ENCODE assay signal across 20 cellular contexts in genomic region chr14:55832974-55833373, GRCh38.
"Had no signal": no experiment of that assay in that cellular context is flagged by ENCODE, and none has a peak within 500 bp of the region (broad histone marks: within the 10 kb centered on the region; RNA-seq: fewer than 3 reads in every experiment).

No MANE protein-coding gene starts in this region.

- H3K36me3 Mint-ChIP-seq: activated CD8-positive, alpha-beta memory T cell treated with anti-CD3 and anti-CD28 coated beads, Interleukin-2, amount 10 ng/mL, durations not matched to agents 7 days and 5 days; activated naive CD8-positive, alpha-beta T cell; brain had no signal

- H3K27ac ChIP-seq: neutrophil, right atrium auricular region, skin epidermis, thyroid gland had no signal

- H3K36me3 ChIP-seq: neutrophil, right atrium auricular region, thyroid gland had no signal

- H3K4me3 ChIP-seq: lung, right atrium auricular region, skin epidermis, thyroid gland had no signal

- H3K9me3 ChIP-seq: neutrophil, right atrium auricular region, thyroid gland had no signal

- H3K27ac Mint-ChIP-seq: activated CD8-positive, alpha-beta memory T cell treated with anti-CD3 and anti-CD28 coated beads, Interleukin-2, amount 10 ng/mL, durations not matched to agents 7 days and 5 days; activated naive CD8-positive, alpha-beta T cell; activated T-cell treated with anti-CD3 and anti-CD28 coated beads, Interleukin-2, amount 50 U/mL, for 24 hours; brain; endodermal cell; immature natural killer cell; naive thymus-derived CD4-positive, alpha-beta T cell had no signal

- H3K27me3 Mint-ChIP-seq: brain had no signal

- H3K4me1 ChIP-seq: right atrium auricular region, thyroid gland had no signal

- H3K4me1 Mint-ChIP-seq: activated CD8-positive, alpha-beta memory T cell treated with anti-CD3 and anti-CD28 coated beads, Interleukin-2, amount 10 ng/mL, durations not matched to agents 7 days and 5 days; brain; central memory CD8-positive, alpha-beta T cell; endodermal cell; immature natural killer cell had no signal

- H3K27me3 ChIP-seq: neutrophil, right atrium auricular region, thyroid gland had no signal

- ATAC-seq: activated CD4-positive, CD25-positive, alpha-beta regulatory T cell treated with anti-CD3 and anti-CD28 coated beads, Interleukin-2, amount 50 U/mL, for 24 hours; activated CD8-positive, alpha-beta memory T cell treated with anti-CD3 and anti-CD28 coated beads, Interleukin-2, amount 10 ng/mL, durations not matched to agents 7 days and 5 days; naive thymus-derived CD4-positive, alpha-beta T cell had no signal

- H3K9me3 Mint-ChIP-seq: activated T-cell treated with anti-CD3 and anti-CD28 coated beads, Interleukin-2, amount 50 U/mL, for 24 hours; brain; central memory CD8-positive, alpha-beta T cell; endodermal cell; immature natural killer cell had no signal

- DNase-seq: activated CD4-positive, alpha-beta T cell treated with anti-CD3 and anti-CD28 coated beads, Interleukin-2, amount 50 U/mL, for 48 hours; activated CD8-positive, alpha-beta memory T cell treated with anti-CD3 and anti-CD28 coated beads, Interleukin-2, amount 10 ng/mL, durations not matched to agents 7 days and 5 days; activated effector memory CD4-positive, alpha-beta T cell treated with anti-CD3 and anti-CD28 coated beads, Interleukin-2, amount 50 U/mL, for 16 hours; activated T-cell treated with anti-CD3 and anti-CD28 coated beads, Interleukin-2, amount 50 U/mL, for 24 hours; amygdala; dermis blood vessel endothelial cell; endodermal cell; immature natural killer cell; left colon; naive thymus-derived CD4-positive, alpha-beta T cell; posterior cingulate gyrus; thyroid gland had no signal

- H3K4me3 Mint-ChIP-seq: activated CD8-positive, alpha-beta memory T cell treated with anti-CD3 and anti-CD28 coated beads, Interleukin-2, amount 10 ng/mL, durations not matched to agents 7 days and 5 days; activated naive CD8-positive, alpha-beta T cell; activated T-cell treated with anti-CD3 and anti-CD28 coated beads, Interleukin-2, amount 50 U/mL, for 24 hours; brain; central memory CD8-positive, alpha-beta T cell; endodermal cell; immature natural killer cell; naive thymus-derived CD4-positive, alpha-beta T cell had no signal
